11 cellular contexts compared by ENCODE assay signal in genomic region chr3:13528217-13528801, GRCh38. TPM values are rescaled to one million over a fixed set of nuclear protein-coding genes. Genes with fewer than 3 reads are reported as not detected.
DNase-seq lines count a peak whose midpoint lies in the region; ATAC-seq, FAIRE-seq and TF ChIP-seq lines count a peak whose summit lies in the region.
"Had no signal": no experiment of that assay in that cellular context is flagged by ENCODE, and none has a peak within 500 bp of the region (broad histone marks: within the 10 kb centered on the region; RNA-seq: fewer than 3 reads in every experiment).

No MANE protein-coding gene starts in this region.

- no peaks in the 10 kb centered on the region for H3K79me2 ChIP-seq in astrocyte (ENCODE audit: insufficient read depth, low read length)

- no peak overlapping the region for H3K4me2 ChIP-seq in astrocyte (ENCODE audit: low read length)

- no peak for ATAC-seq in GM21786 (IDR thresholded peaks at IDR 0.05; ENCODE audit: unreplicated experiment)

- peaks cover 2% of the 10 kb centered on the region for H3K36me3 Mint-ChIP-seq in astrocyte (ENCODE audit: low read depth, unreplicated experiment)

- no peaks in the 10 kb centered on the region for H4K20me1 ChIP-seq in astrocyte (ENCODE audit: insufficient read depth, low read length)

- H3K36me3 ChIP-seq in BE2C (no peaks in the 10 kb centered on the region), HEK293 (ENCODE audit: control insufficient read depth in 2 of 2, insufficient read depth in 1 of 2, low read length in 2 of 2) (no peaks in the 10 kb centered on the region), astrocyte (ENCODE audit: insufficient read depth, low read length) (no peaks in the 10 kb centered on the region)

- no peak overlapping the region for H3K27ac ChIP-seq in HEK293 (ENCODE audit: extremely low read depth, low read depth, low read length)
- H3K27ac ChIP-seq in astrocyte (ENCODE audit: low read depth, low read length) = no peak overlapping the region

- H3K9me3 Mint-ChIP-seq in astrocyte (ENCODE audit: unreplicated experiment) = no peaks in the 10 kb centered on the region
- H3K9me3 Mint-ChIP-seq: stimulated activated naive CD8-positive, alpha-beta T cell treated with anti-CD3 and anti-CD28 coated beads, Interleukin-15, Interleukin-2, amounts not matched to agents 100 ng/mL and 50 ng/mL, for 24 hours had no signal

- FAIRE-seq in astrocyte (lab: Jason Lieb, UNC) = no peak

- DNase-seq in BE2C = peak; percentile 51
- DNase-seq in astrocyte (ENCODE audit: low read depth) = no peak
- peak; percentile 87 for DNase-seq in iPS-NIHi11 (ENCODE audit: low spot score)
- no peak for DNase-seq in occipital lobe (lab: John Stamatoyannopoulos, UW)
- no peak for DNase-seq in activated CD4-positive, CD25-positive, alpha-beta regulatory T cell treated with anti-CD3 and anti-CD28 coated beads, Interleukin-2, amount 50 U/mL, for 72 hours
- DNase-seq in NCI-H345 (lab: John Stamatoyannopoulos, UW) = no peak
- DNase-seq: activated naive CD4-positive, alpha-beta T cell treated with anti-CD3 and anti-CD28 coated beads, Interleukin-2, amount 50 U/mL, for 16 hours had no signal

- H3K4me3 ChIP-seq in BE2C (ENCODE audit: low read depth, low read length) = no peak overlapping the region
- no peak overlapping the region for H3K4me3 ChIP-seq in HEK293 (ENCODE audit: low read depth, low read length)
- no peak overlapping the region for H3K4me3 ChIP-seq in astrocyte (ENCODE audit: insufficient read depth, low read depth, low read length)

- no peaks in the 10 kb centered on the region for H3K4me1 ChIP-seq in BE2C
- no peaks in the 10 kb centered on the region for H3K4me1 ChIP-seq in HEK293 (ENCODE audit: control insufficient read depth, insufficient read depth, low read length)
- H3K4me1 ChIP-seq in astrocyte (ENCODE audit: insufficient read depth, low read length) = peaks cover 11% of the 10 kb centered on the region

- H2AFZ ChIP-seq in astrocyte (ENCODE audit: low read depth, low read length) = no peak overlapping the region

- CTCF ChIA-PET in HEK293 (lab: Yijun Ruan, JAX) = interaction anchor here (1.0 to 1.8 kb wide), 3 partner anchors 10 to 31 kb away, joined by 3 to 8 read pairs (median 6); no protein-coding TSS in a partner anchor

- peaks cover 6% of the 10 kb centered on the region for H3K4me1 Mint-ChIP-seq in astrocyte (ENCODE audit: low read depth, unreplicated experiment)

- no peak overlapping the region for H3K27ac Mint-ChIP-seq in astrocyte (ENCODE audit: unreplicated experiment)
- H3K27ac Mint-ChIP-seq: stimulated activated naive CD8-positive, alpha-beta T cell treated with anti-CD3 and anti-CD28 coated beads, Interleukin-15, Interleukin-2, amounts not matched to agents 100 ng/mL and 50 ng/mL, for 24 hours had no signal

- peak; percentile 38 for TF ChIP-seq CTCF in BE2C (IDR thresholded peaks at IDR 0.05; ENCODE audit: low read depth, low read length)
- peak; percentile 28; the same call in 1 of the 2 replicates for TF ChIP-seq CTCF in HEK293 (tag by site-specific recombination; IDR thresholded peaks at IDR 0.05)
- TF ChIP-seq CTCF in astrocyte (IDR thresholded peaks at IDR 0.05; ENCODE audit: insufficient read depth, low read depth, low read length) = peak; percentile 19

- H3K9me3 ChIP-seq in BE2C = no peaks in the 10 kb centered on the region
- no peaks in the 10 kb centered on the region for H3K9me3 ChIP-seq in HEK293 (ENCODE audit: control insufficient read depth, insufficient read depth, low read depth, low read length)
- no peaks in the 10 kb centered on the region for H3K9me3 ChIP-seq in astrocyte (ENCODE audit: insufficient read depth, low read depth, low read length)

- no peak overlapping the region for H3K9ac ChIP-seq in astrocyte (ENCODE audit: low read length)

- no peaks in the 10 kb centered on the region for H3K27me3 ChIP-seq in BE2C
- peaks cover 7% of the 10 kb centered on the region for H3K27me3 ChIP-seq in astrocyte (ENCODE audit: insufficient read depth, low read length)

- POLR2A ChIA-PET in HEK293 (lab: Yijun Ruan, JAX) = no interaction called here

- H3K4me3 Mint-ChIP-seq in astrocyte (ENCODE audit: unreplicated experiment) = no peak overlapping the region
- H3K4me3 Mint-ChIP-seq: stimulated activated naive CD8-positive, alpha-beta T cell treated with anti-CD3 and anti-CD28 coated beads, Interleukin-15, Interleukin-2, amounts not matched to agents 100 ng/mL and 50 ng/mL, for 24 hours had no signal

- H3K27me3 Mint-ChIP-seq in astrocyte (ENCODE audit: low read depth, unreplicated experiment) = peaks cover 28% of the 10 kb centered on the region
- H3K27me3 Mint-ChIP-seq: stimulated activated naive CD8-positive, alpha-beta T cell treated with anti-CD3 and anti-CD28 coated beads, Interleukin-15, Interleukin-2, amounts not matched to agents 100 ng/mL and 50 ng/mL, for 24 hours had no signal

TF ChIP-seq in HEK293, 187 proteins besides CTCF, POLR2A, EP300 and RAD21:
- 0 out of 2 replicates have a peak, but pooled peaks have one; percentile 35 for TF ChIP-seq ZNF600 (tag by site-specific recombination; IDR thresholded peaks at IDR 0.05)
- no peak for TF ChIP-seq ZNF707 (tag by site-specific recombination; IDR thresholded peaks at IDR 0.05)
- peak; percentile 94 for TF ChIP-seq ZNF341 (tag by site-specific recombination; IDR thresholded peaks at IDR 0.05; ENCODE audit: low read depth)

RNA-seq across cellular contexts. Expression of gene FBLN2, which starts 20.6 kb away (rescaled TPM):
- polyA plus RNA-seq in BE2C (2012; ENCODE audit: insufficient read depth, insufficient read length, low read depth) = not detected
- total RNA-seq in astrocyte = 36.6 and 57.3 TPM in 2 replicates
- total RNA-seq in occipital lobe = 9.4 TPM
- total RNA-seq: T-helper 2 cell treated with Interferon-gamma antibody and Interleukin-4, amounts not matched to agents 100 ng/mL and 5 ng/mL, for 36 hours had no signal

RNA-seq across cellular contexts. Expression of gene HDAC11, which starts 48.2 kb away (rescaled TPM):
- polyA plus RNA-seq in BE2C (2012; ENCODE audit: insufficient read depth, insufficient read length, low read depth) = 2.4 TPM
- total RNA-seq in astrocyte = 8.6 and 9.5 TPM in 2 replicates
- 12.6 TPM for total RNA-seq in occipital lobe

Comparison
In these comparisons a context has a peak if more than half of its experiments do, and no peak if none do; other contexts are left out.
1. DNase-seq: peak in BE2C (single experiment) and iPS-NIHi11 (single experiment); none in astrocyte (single experiment), occipital lobe (single experiment), activated CD4-positive, CD25-positive, alpha-beta regulatory T cell treated with anti-CD3 and anti-CD28 coated beads, Interleukin-2, amount 50 U/mL, for 72 hours (single experiment) and NCI-H345 (single experiment).
2. Peak in every context shown above with its lines, with median percentiles within 50 percentile points of each other: CTCF ChIP-seq.